17 cellular contexts compared by ENCODE assay signal in genomic region chr2:24404582-24404981, GRCh38. TPM values are rescaled to one million over a fixed set of nuclear protein-coding genes. Genes with fewer than 3 reads are reported as not detected.
DNase-seq lines count a peak whose midpoint lies in the region; ATAC-seq, FAIRE-seq and TF ChIP-seq lines count a peak whose summit lies in the region.
"Had no signal": no experiment of that assay in that cellular context is flagged by ENCODE, and none has a peak within 500 bp of the region (broad histone marks: within the 10 kb centered on the region; RNA-seq: fewer than 3 reads in every experiment).

No MANE protein-coding gene starts in this region.

- TF ChIP-seq CTCF in epithelial cell of esophagus (IDR thresholded peaks at IDR 0.05; ENCODE audit: insufficient read depth, low read depth, low read length, missing control alignments) (no peak), osteoblast (IDR thresholded peaks at IDR 0.05; ENCODE audit: extremely low read depth, low read depth, low read length) (no peak), D721Med (IDR thresholded peaks at IDR 0.05; ENCODE audit: insufficient read depth, missing control alignments) (no peak)

- H3K4me3 ChIP-seq in MG63: no peak overlapping the region
- no peak overlapping the region for H3K4me3 ChIP-seq in epithelial cell of esophagus (ENCODE audit: low read length)
- no peak overlapping the region for H3K4me3 ChIP-seq in osteoblast (ENCODE audit: insufficient read depth, low read length)
- H3K4me3 ChIP-seq: transverse colon had no signal

- H3K27me3 ChIP-seq in MG63 (no peaks in the 10 kb centered on the region), osteoblast (ENCODE audit: insufficient read depth, low read length) (peaks cover 21% of the 10 kb centered on the region)
- H3K27me3 ChIP-seq: BE2C had no signal

- H3K9me3 ChIP-seq in MG63: peaks cover 3% of the 10 kb centered on the region; the same call in 1 of the 2 replicates
- no peaks in the 10 kb centered on the region for H3K9me3 ChIP-seq in osteoblast (ENCODE audit: low read depth, low read length)
- H3K9me3 ChIP-seq: transverse colon had no signal

- peak; percentile 54 for DNase-seq in COLO829 (ENCODE audit: low spot score)
- DNase-seq in MG63: peak; percentile 64
- peak; percentile 59 for DNase-seq in epithelial cell of esophagus (ENCODE audit: low read depth)
- peak; percentile 55 for DNase-seq in osteoblast (ENCODE audit: insufficient read length, low spot score, missing footprints)
- no peak for DNase-seq in D721Med (ENCODE audit: insufficient read length, low spot score)
- DNase-seq in activated CD4-positive, alpha-beta T cell treated with anti-CD3 and anti-CD28 coated beads, Interleukin-2, amount 50 U/mL, for 4 hours: no peak
- DNase-seq: activated CD4-positive, alpha-beta memory T cell treated with anti-CD3 and anti-CD28 coated beads, Interleukin-2, amount 10 ng/mL, durations not matched to agents 7 days and 5 days; BE2C; DND-41; midbrain; NCI-H187; Right ventricle myocardium superior; transverse colon had no signal

- no peak for FAIRE-seq in D721Med (lab: Jason Lieb, UNC)
- FAIRE-seq: frontal cortex had no signal

- H2AFZ ChIP-seq in osteoblast (ENCODE audit: low read length): no peak overlapping the region

- H3K79me2 ChIP-seq in osteoblast (ENCODE audit: insufficient read depth, low read length): no peaks in the 10 kb centered on the region

- H3K36me3 ChIP-seq in MG63: no peaks in the 10 kb centered on the region
- no peaks in the 10 kb centered on the region for H3K36me3 ChIP-seq in osteoblast (ENCODE audit: insufficient read depth, low read length)
- H3K36me3 ChIP-seq: BE2C, transverse colon had no signal

- no peaks in the 10 kb centered on the region for H3K4me1 ChIP-seq in osteoblast (ENCODE audit: insufficient read depth, low read length)
- H3K4me1 ChIP-seq: BE2C had no signal

- H4K20me1 ChIP-seq in osteoblast (ENCODE audit: insufficient read depth, low read length): no peaks in the 10 kb centered on the region

- no peak for ATAC-seq in HG02884 (IDR thresholded peaks at IDR 0.05; ENCODE audit: unreplicated experiment)
- ATAC-seq in HG02852 (IDR thresholded peaks at IDR 0.05; ENCODE audit: unreplicated experiment): no peak
- ATAC-seq: activated T-helper 17 cell treated with anti-CD3 and anti-CD28 coated beads, Interleukin-2, amount 50 U/mL, for 72 hours had no signal

- H3K4me2 ChIP-seq in osteoblast (ENCODE audit: insufficient read depth, low read length): no peak overlapping the region

- H3K27ac ChIP-seq in osteoblast (ENCODE audit: low read depth, low read length): no peak overlapping the region
- H3K27ac ChIP-seq: transverse colon had no signal

RNA-seq across cellular contexts. Expression of gene ITSN2, which starts 44.2 kb away (rescaled TPM):
- total RNA-seq in MG63 (2014; rRNA removed; shearing (Covaris generic); ENCODE audit: low replicate concordance): 7.2 and 16.9 TPM in 2 replicates
- total RNA-seq in osteoblast: 32.7 and 33.7 TPM in 2 replicates

Comparison
In these comparisons a context has a peak if more than half of its experiments do, and no peak if none do; other contexts are left out.
1. DNase-seq: peak in COLO829 (single experiment), MG63 (single experiment), epithelial cell of esophagus (single experiment) and osteoblast (single experiment); none in D721Med (single experiment) and activated CD4-positive, alpha-beta T cell treated with anti-CD3 and anti-CD28 coated beads, Interleukin-2, amount 50 U/mL, for 4 hours (0 of 2).